ENCODE assay signal across 15 cellular contexts in the genomic region with DNA sequence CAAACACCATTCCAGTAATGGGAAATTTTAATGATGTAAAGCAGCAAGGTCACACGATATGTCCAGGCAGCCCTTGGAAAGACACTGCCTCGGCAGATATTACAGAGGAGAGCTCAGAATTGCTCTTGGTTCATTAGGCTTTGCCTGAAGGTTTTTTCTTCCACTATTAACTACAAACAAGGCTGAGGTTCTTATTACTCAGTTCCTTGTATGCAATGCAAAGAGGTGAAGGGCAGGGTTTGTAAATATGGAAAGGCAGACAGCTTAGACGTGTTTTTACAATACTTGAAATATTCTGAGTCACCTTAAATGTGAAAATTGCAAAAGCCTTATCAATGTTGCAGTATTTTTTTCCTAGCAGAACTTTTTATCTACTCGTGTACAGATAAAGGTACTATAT.
"Had no signal": no experiment of that assay in that cellular context is flagged by ENCODE, and none has a peak within 500 bp of the region (broad histone marks: within the 10 kb centered on the region; RNA-seq: fewer than 3 reads in every experiment).

No MANE protein-coding gene starts in this region.

- H3K4me1 ChIP-seq: body of pancreas, gastroesophageal sphincter, heart right ventricle had no signal

- H3K9me3 Mint-ChIP-seq: activated CD4-positive, alpha-beta T cell treated with anti-CD3 and anti-CD28 coated beads, Interleukin-2, amount 10 ng/mL, durations not matched to agents 7 days and 5 days had no signal

- H3K4me3 ChIP-seq: body of pancreas, gastroesophageal sphincter, heart right ventricle, ovary had no signal

- H3K27me3 ChIP-seq: body of pancreas, gastroesophageal sphincter, ovary had no signal

- H3K36me3 Mint-ChIP-seq: WTC11 had no signal

- H3K27ac ChIP-seq: body of pancreas, epithelial cell of prostate, gastroesophageal sphincter, heart right ventricle, ovary had no signal

- H3K9me3 ChIP-seq: body of pancreas, gastroesophageal sphincter, ovary had no signal

- H3K36me3 ChIP-seq: gastroesophageal sphincter, heart right ventricle, ovary had no signal

- H3K4me1 Mint-ChIP-seq: activated CD4-positive, alpha-beta T cell treated with anti-CD3 and anti-CD28 coated beads, Interleukin-2, amount 10 ng/mL, durations not matched to agents 7 days and 5 days; central memory CD8-positive, alpha-beta T cell; stimulated activated memory B cell treated with anti-CD40 and anti-IgM and Interleukin-4, amounts not matched to agents 10 μg/mL and 1 μg/mL and 100 μg/mL, for 72 hours; T-helper 17 cell had no signal

- H3K4me3 Mint-ChIP-seq: activated CD4-positive, alpha-beta T cell treated with anti-CD3 and anti-CD28 coated beads, Interleukin-2, amount 10 ng/mL, durations not matched to agents 7 days and 5 days; activated naive CD8-positive, alpha-beta T cell; central memory CD8-positive, alpha-beta T cell; nephron; stimulated activated memory B cell treated with anti-CD40 and anti-IgM and Interleukin-4, amounts not matched to agents 10 μg/mL and 1 μg/mL and 100 μg/mL, for 72 hours; T-helper 17 cell; WTC11 had no signal

- H3K27ac Mint-ChIP-seq: activated CD4-positive, alpha-beta T cell treated with anti-CD3 and anti-CD28 coated beads, Interleukin-2, amount 10 ng/mL, durations not matched to agents 7 days and 5 days; activated naive CD8-positive, alpha-beta T cell; nephron; stimulated activated memory B cell treated with anti-CD40 and anti-IgM and Interleukin-4, amounts not matched to agents 10 μg/mL and 1 μg/mL and 100 μg/mL, for 72 hours; T-helper 17 cell had no signal

- DNase-seq: activated CD4-positive, alpha-beta T cell treated with anti-CD3 and anti-CD28 coated beads, Interleukin-2, amount 10 ng/mL, durations not matched to agents 7 days and 5 days; activated gamma-delta T cell treated with Interleukin-2 at 50 U/mL for 16 hours; amygdala; body of pancreas; effector CD8-positive, alpha-beta T cell; heart right ventricle; ovary; T-helper 17 cell had no signal

- H3K27me3 Mint-ChIP-seq: activated CD4-positive, alpha-beta T cell treated with anti-CD3 and anti-CD28 coated beads, Interleukin-2, amount 10 ng/mL, durations not matched to agents 7 days and 5 days; activated naive CD8-positive, alpha-beta T cell; central memory CD8-positive, alpha-beta T cell; stimulated activated memory B cell treated with anti-CD40 and anti-IgM and Interleukin-4, amounts not matched to agents 10 μg/mL and 1 μg/mL and 100 μg/mL, for 72 hours; T-helper 17 cell had no signal
